Comparison of ENCODE assay signal across 1 cellular context in genomic region chr11:11105361-11105760, GRCh38.
TF ChIP-seq lines count a peak whose summit lies in the region.

No MANE protein-coding gene starts in this region.

TF ChIP-seq in GM23338, 12 proteins besides CTCF, POLR2A, EP300 and RAD21 (continued from another document):
- no peak for TF ChIP-seq REST (IDR thresholded peaks at IDR 0.05; ENCODE audit: unreplicated experiment)
- no peak for TF ChIP-seq STAT1 (IDR thresholded peaks at IDR 0.05; ENCODE audit: unreplicated experiment)
- TF ChIP-seq ETS1 (IDR thresholded peaks at IDR 0.05) = no peak
- TF ChIP-seq EZH2 (IDR thresholded peaks at IDR 0.05; ENCODE audit: low read depth, unreplicated experiment) = no peak
- TF ChIP-seq JUNB (IDR thresholded peaks at IDR 0.05; ENCODE audit: unreplicated experiment) = no peak
- TF ChIP-seq CREB1 (CRISPR knock-in tag; IDR thresholded peaks at IDR 0.05; ENCODE audit: low read depth) = no peak
- TF ChIP-seq ZNF331 (CRISPR knock-in tag; IDR thresholded peaks at IDR 0.05; ENCODE audit: low read depth) = no peak
- TF ChIP-seq ZNF114 (CRISPR knock-in tag; IDR thresholded peaks at IDR 0.05) = no peak
